In the genomic region with DNA sequence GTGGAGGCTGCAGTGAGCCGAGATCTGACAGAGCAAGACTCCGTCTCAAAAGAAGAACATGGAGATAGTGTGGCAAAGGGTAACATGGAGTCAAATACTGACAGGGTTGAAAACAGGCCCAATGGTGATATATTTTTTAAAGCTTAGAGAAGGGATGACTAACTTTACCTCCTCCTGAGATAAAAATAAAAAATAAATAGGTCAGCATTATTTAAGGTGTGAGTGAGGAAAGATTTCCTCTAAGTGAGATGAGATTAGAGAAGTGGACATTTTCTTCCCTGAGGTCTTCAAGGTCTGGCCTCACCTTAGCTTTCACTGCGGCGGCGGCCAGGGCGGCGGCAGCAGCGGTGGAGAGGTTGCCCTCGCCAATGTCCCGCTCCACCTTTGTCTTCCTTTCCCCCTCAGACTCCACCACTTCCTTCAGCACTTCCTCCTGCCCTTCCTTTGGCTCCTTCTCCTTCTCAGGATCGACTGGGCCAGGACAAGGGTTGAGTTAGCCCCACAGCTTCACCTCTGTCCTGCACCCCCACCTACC, we compare ENCODE assay signal across 21 cellular contexts. TPM values are rescaled to one million over a fixed set of nuclear protein-coding genes. Genes with fewer than 3 reads are reported as not detected.
DNase-seq lines count a peak whose midpoint lies in the region; ATAC-seq and TF ChIP-seq lines count a peak whose summit lies in the region.
"Had no signal": no experiment of that assay in that cellular context is flagged by ENCODE, and none has a peak within 500 bp of the region (broad histone marks: within the 10 kb centered on the region; RNA-seq: fewer than 3 reads in every experiment).

No MANE protein-coding gene starts in this region.

- H3K4me1 ChIP-seq in neutrophil (ENCODE audit: control insufficient read depth in 1 of 2, insufficient read depth in 1 of 2, low read depth in 1 of 2, low read length in 1 of 2): no peaks in the 10 kb centered on the region
- no peaks in the 10 kb centered on the region for H3K4me1 ChIP-seq in lower lobe of right lung
- H3K4me1 ChIP-seq: BLaER1, body of pancreas, Caco-2, neural progenitor cell, right atrium auricular region had no signal

- no peak for TF ChIP-seq CTCF in RWPE1 (conservative IDR thresholded peaks at IDR 0.05; ENCODE audit: low read depth)
- no peak for TF ChIP-seq CTCF in neutrophil (IDR thresholded peaks at IDR 0.05)
- no peak for TF ChIP-seq CTCF in lower lobe of right lung (IDR thresholded peaks at IDR 0.05)

- H3K9me3 ChIP-seq in neutrophil (no peaks in the 10 kb centered on the region), lower lobe of right lung (no peaks in the 10 kb centered on the region)
- H3K9me3 ChIP-seq: BLaER1, body of pancreas, Caco-2, right atrium auricular region, spleen had no signal

- no peak for DNase-seq in activated naive CD4-positive, alpha-beta T cell treated with anti-CD3 and anti-CD28 coated beads for 36 hours
- DNase-seq in activated naive CD4-positive, alpha-beta T cell treated with anti-CD3 and anti-CD28 coated beads, Interleukin-2, amount 50 U/mL, for 16 hours: no peak
- no peak for DNase-seq in RWPE1 (ENCODE audit: low spot score)
- no peak for DNase-seq in effector memory CD8-positive, alpha-beta T cell
- DNase-seq in lower lobe of right lung: no peak
- no peak for DNase-seq in NCI-H146 (lab: John Stamatoyannopoulos, UW)
- DNase-seq: body of pancreas, Caco-2, DMS79, GDM1, H7, left ventricle myocardium superior, NCI-H1417 treated with DMSO at 0.1 percent for 48 hours, spleen, trophoblast cell had no signal

- H3K27ac ChIP-seq in RWPE1: peak overlapping the region; percentile 32
- H3K27ac ChIP-seq in neutrophil: peak overlapping the region; percentile 27
- H3K27ac ChIP-seq in lower lobe of right lung: no peak overlapping the region
- H3K27ac ChIP-seq: BLaER1, body of pancreas, neural progenitor cell, right atrium auricular region had no signal

- ATAC-seq in effector memory CD8-positive, alpha-beta T cell (replicated peaks): no peak
- no peak for ATAC-seq in lower lobe of right lung
- no peak for ATAC-seq in GM21381 (IDR thresholded peaks at IDR 0.05; ENCODE audit: unreplicated experiment)
- ATAC-seq: body of pancreas, left ventricle myocardium superior had no signal

- peaks cover 98% of the 10 kb centered on the region for H3K36me3 ChIP-seq in neutrophil
- peaks cover 98% of the 10 kb centered on the region for H3K36me3 ChIP-seq in lower lobe of right lung

- peaks cover 46% of the 10 kb centered on the region for H3K36me3 Mint-ChIP-seq in activated naive CD4-positive, alpha-beta T cell treated with anti-CD3 and anti-CD28 coated beads for 36 hours (ENCODE audit: low read depth)
- H3K36me3 Mint-ChIP-seq in effector memory CD8-positive, alpha-beta T cell (ENCODE audit: insufficient read depth): peaks cover 93% of the 10 kb centered on the region

- POLR2A ChIA-PET in RWPE1 (lab: Yijun Ruan, JAX; ENCODE audit: low non-redundant PET): no interaction called here

- H3K27me3 Mint-ChIP-seq in activated naive CD4-positive, alpha-beta T cell treated with anti-CD3 and anti-CD28 coated beads for 36 hours (ENCODE audit: low read depth): no peaks in the 10 kb centered on the region
- H3K27me3 Mint-ChIP-seq in effector memory CD8-positive, alpha-beta T cell: no peaks in the 10 kb centered on the region

- CTCF ChIA-PET in activated naive CD4-positive, alpha-beta T cell treated with anti-CD3 and anti-CD28 coated beads for 36 hours (lab: Charles Lee): interaction anchor here (0.6 to 0.7 kb wide), 2 partner anchors 42 to 115 kb away, joined by 3 to 4 read pairs; no protein-coding TSS in a partner anchor
- CTCF ChIA-PET in RWPE1 (lab: Yijun Ruan, JAX): interaction anchor here (1.0 kb wide), 1 partner anchor 20 kb away, joined by 7 read pairs; a partner anchor contains a TSS

- H3K4me1 Mint-ChIP-seq in activated naive CD4-positive, alpha-beta T cell treated with anti-CD3 and anti-CD28 coated beads for 36 hours (ENCODE audit: low read depth): no peaks in the 10 kb centered on the region
- H3K4me1 Mint-ChIP-seq in effector memory CD8-positive, alpha-beta T cell (ENCODE audit: low read depth in 2 of 2): peaks cover 2 to 6% of the 10 kb centered on the region in 2 donors
- H3K4me1 Mint-ChIP-seq: neural progenitor cell had no signal

- H3K9me3 Mint-ChIP-seq in activated naive CD4-positive, alpha-beta T cell treated with anti-CD3 and anti-CD28 coated beads for 36 hours: no peaks in the 10 kb centered on the region
- no peaks in the 10 kb centered on the region for H3K9me3 Mint-ChIP-seq in effector memory CD8-positive, alpha-beta T cell
- H3K9me3 Mint-ChIP-seq: activated T-helper 2 cell treated with anti-CD3 and anti-CD28 coated beads, Interferon-gamma antibody, Interleukin-2, Interleukin-4, amounts not matched to agents 10 μg/mL and 5 μg/mL and 100 μg/mL, durations not matched to agents 14 hours and 24 hours and 36 hours; neural progenitor cell had no signal

- H3K4me3 Mint-ChIP-seq in activated naive CD4-positive, alpha-beta T cell treated with anti-CD3 and anti-CD28 coated beads for 36 hours: no peak overlapping the region
- no peak overlapping the region for H3K4me3 Mint-ChIP-seq in effector memory CD8-positive, alpha-beta T cell
- H3K4me3 Mint-ChIP-seq: neural progenitor cell had no signal

- H3K27me3 ChIP-seq in neutrophil (no peaks in the 10 kb centered on the region), lower lobe of right lung (ENCODE audit: low read depth) (no peaks in the 10 kb centered on the region)
- H3K27me3 ChIP-seq: BLaER1, body of pancreas, neural progenitor cell, right atrium auricular region, spleen had no signal

- intact Hi-C loops in activated naive CD4-positive, alpha-beta T cell treated with anti-CD3 and anti-CD28 coated beads for 36 hours (cut with micrococcal nuclease): no loop called here
- intact Hi-C loops in lower lobe of right lung (cut with DNase I): no loop called here

- peak overlapping the region; percentile 33 for H3K27ac Mint-ChIP-seq in activated naive CD4-positive, alpha-beta T cell treated with anti-CD3 and anti-CD28 coated beads for 36 hours
- peak overlapping the region; percentile 79 to 92 for H3K27ac Mint-ChIP-seq in effector memory CD8-positive, alpha-beta T cell
- H3K27ac Mint-ChIP-seq: activated T-helper 2 cell treated with anti-CD3 and anti-CD28 coated beads, Interferon-gamma antibody, Interleukin-2, Interleukin-4, amounts not matched to agents 10 μg/mL and 5 μg/mL and 100 μg/mL, durations not matched to agents 14 hours and 24 hours and 36 hours; neural progenitor cell had no signal

- no peak overlapping the region for H3K4me3 ChIP-seq in neutrophil (ENCODE audit: low read depth in 1 of 2, low read length in 1 of 2)
- no peak overlapping the region for H3K4me3 ChIP-seq in lower lobe of right lung
- H3K4me3 ChIP-seq: BLaER1, body of pancreas, neural progenitor cell, right atrium auricular region, spleen had no signal

RNA-seq across cellular contexts. Expression of a gene that starts 11.1 kb away (rescaled TPM):
- total RNA-seq in activated naive CD4-positive, alpha-beta T cell treated with anti-CD3 and anti-CD28 coated beads for 36 hours: 100 to 1,000 TPM; 841 to 868 TPM
- 1,292 TPM for total RNA-seq in lower lobe of right lung

RNA-seq across cellular contexts. Expression of a gene that starts 16.9 kb away (rescaled TPM):
- total RNA-seq in activated naive CD4-positive, alpha-beta T cell treated with anti-CD3 and anti-CD28 coated beads for 36 hours: 10 to 100 TPM; 49.2 to 57.5 TPM
- 21.4 TPM for total RNA-seq in lower lobe of right lung

RNA-seq across cellular contexts. Expression of a gene that starts 20.0 kb away (rescaled TPM):
- total RNA-seq in activated naive CD4-positive, alpha-beta T cell treated with anti-CD3 and anti-CD28 coated beads for 36 hours: 10 to 100 TPM; 75.8 to 79.0 TPM
- total RNA-seq in lower lobe of right lung: 115 TPM

RNA-seq across cellular contexts. Expression of a gene that starts 41.2 kb away (rescaled TPM):
- 10 to 100 TPM; 87.4 to 88.9 TPM for total RNA-seq in activated naive CD4-positive, alpha-beta T cell treated with anti-CD3 and anti-CD28 coated beads for 36 hours
- total RNA-seq in lower lobe of right lung: 114 TPM

RNA-seq across cellular contexts. Expression of a gene that starts 51.2 kb away (rescaled TPM):
- 1 to 10 TPM; 6.4 to 6.6 TPM for total RNA-seq in activated naive CD4-positive, alpha-beta T cell treated with anti-CD3 and anti-CD28 coated beads for 36 hours
- total RNA-seq in lower lobe of right lung: 12.5 TPM
